ENCODE assay signal across 14 cellular contexts in genomic region chr17:64969046-64969501, GRCh38. TPM values are rescaled to one million over a fixed set of nuclear protein-coding genes. Genes with fewer than 3 reads are reported as not detected.
A peak's percentile ranks its signal among the peaks of the same experiment; 100 is the strongest.
DNase-seq lines count a peak whose midpoint lies in the region; ATAC-seq and TF ChIP-seq lines count a peak whose summit lies in the region.
"Had no signal": no experiment of that assay in that cellular context is flagged by ENCODE, and none has a peak within 500 bp of the region (broad histone marks: within the 10 kb centered on the region; RNA-seq: fewer than 3 reads in every experiment).

No MANE protein-coding gene starts in this region.

- H3K36me3 Mint-ChIP-seq in CD4-positive, alpha-beta memory T cell, result peaks cover 0 to 4% of the 10 kb centered on the region in 2 donors
- peaks cover 17% of the 10 kb centered on the region for H3K36me3 Mint-ChIP-seq in activated CD8-positive, alpha-beta T cell treated with anti-CD3 and anti-CD28 coated beads, Interleukin-2, amount 10 ng/mL, durations not matched to agents 7 days and 5 days (ENCODE audit: low read depth)
- H3K36me3 Mint-ChIP-seq in mesothelial cell of epicardium, result peaks cover 17% of the 10 kb centered on the region

- ATAC-seq in activated CD8-positive, alpha-beta T cell treated with anti-CD3 and anti-CD28 coated beads, Interleukin-2, amount 10 ng/mL, durations not matched to agents 7 days and 5 days, result no peak
- ATAC-seq in HG02798 (IDR thresholded peaks at IDR 0.05; ENCODE audit: poor library complexity, unreplicated experiment) (no peak), HG02870 (IDR thresholded peaks at IDR 0.05; ENCODE audit: unreplicated experiment) (no peak), foreskin keratinocyte (no peak)
- ATAC-seq: heart left ventricle had no signal

- H3K4me2 ChIP-seq in Karpas-422 (ENCODE audit: low read depth, low read length, poor library complexity, severe bottlenecking), result peak overlapping the region; percentile 69

- H4K20me1 ChIP-seq in Karpas-422 (ENCODE audit: insufficient read depth, low read depth, low read length), result no peaks in the 10 kb centered on the region

- DNase-seq in CD4-positive, alpha-beta memory T cell, result peak in 4 of 5 donors; percentile 45 to 58 (median 46)
- DNase-seq in Karpas-422, result peak; percentile 50
- DNase-seq in activated CD8-positive, alpha-beta T cell treated with anti-CD3 and anti-CD28 coated beads, Interleukin-2, amount 10 ng/mL, durations not matched to agents 7 days and 5 days, result no peak
- no peak for DNase-seq in mesothelial cell of epicardium (ENCODE audit: low spot score in 2 of 2, unreplicated experiment in 2 of 2)
- no peak for DNase-seq in AG08396 (ENCODE audit: low spot score)
- no peak for DNase-seq in foreskin keratinocyte
- DNase-seq: COR-L47, heart left ventricle, MV-4-11, NCI-H345, thyroid gland had no signal

- CTCF ChIA-PET in CD4-positive, alpha-beta memory T cell (lab: Charles Lee; ENCODE audit: partially characterized antibody), result interaction anchor here (0.9 to 1.1 kb wide), 3 partner anchors 17 to 175 kb away, joined by 3 to 4 read pairs (median 3); no protein-coding TSS in a partner anchor
- CTCF ChIA-PET in activated CD8-positive, alpha-beta T cell treated with anti-CD3 and anti-CD28 coated beads, Interleukin-2, amount 10 ng/mL, durations not matched to agents 7 days and 5 days (lab: Charles Lee), result interaction anchor here (0.9 to 1.7 kb wide), 2 partner anchors 17 to 131 kb away, joined by 5 to 8 read pairs; no protein-coding TSS in a partner anchor

- H3K27me3 ChIP-seq in CD4-positive, alpha-beta memory T cell (ENCODE audit: insufficient read depth, low read length), result no peaks in the 10 kb centered on the region
- no peaks in the 10 kb centered on the region for H3K27me3 ChIP-seq in Karpas-422 (ENCODE audit: low read length)
- no peaks in the 10 kb centered on the region for H3K27me3 ChIP-seq in foreskin keratinocyte
- H3K27me3 ChIP-seq: breast epithelium, heart left ventricle, thyroid gland had no signal

- H3K4me3 Mint-ChIP-seq in CD4-positive, alpha-beta memory T cell, result peak overlapping the region; percentile 69 to 92 (median 80)
- peak overlapping the region; percentile 30 for H3K4me3 Mint-ChIP-seq in activated CD8-positive, alpha-beta T cell treated with anti-CD3 and anti-CD28 coated beads, Interleukin-2, amount 10 ng/mL, durations not matched to agents 7 days and 5 days
- H3K4me3 Mint-ChIP-seq in mesothelial cell of epicardium, result no peak overlapping the region

- no peaks in the 10 kb centered on the region for H3K36me3 ChIP-seq in CD4-positive, alpha-beta memory T cell (ENCODE audit: insufficient read depth, low read length)
- H3K36me3 ChIP-seq in Karpas-422 (ENCODE audit: insufficient read depth, low read length), result peaks cover 11% of the 10 kb centered on the region
- H3K36me3 ChIP-seq: breast epithelium, thyroid gland had no signal

- H3K79me2 ChIP-seq in Karpas-422 (ENCODE audit: low read length), result peaks cover 5% of the 10 kb centered on the region; the same call in 1 of the 2 replicates

- peak overlapping the region; percentile 92 to 99 (median 97) for H3K27ac Mint-ChIP-seq in CD4-positive, alpha-beta memory T cell
- H3K27ac Mint-ChIP-seq in activated CD8-positive, alpha-beta T cell treated with anti-CD3 and anti-CD28 coated beads, Interleukin-2, amount 10 ng/mL, durations not matched to agents 7 days and 5 days, result peak overlapping the region; percentile 82
- peak overlapping the region; percentile 4 for H3K27ac Mint-ChIP-seq in mesothelial cell of epicardium

- no peak for TF ChIP-seq CTCF in mesothelial cell of epicardium (IDR thresholded peaks at IDR 0.05; ENCODE audit: unreplicated experiment)
- TF ChIP-seq CTCF in foreskin keratinocyte (conservative IDR thresholded peaks at IDR 0.05), result no peak

- no peak overlapping the region for H3K4me3 ChIP-seq in CD4-positive, alpha-beta memory T cell (ENCODE audit: low read length in 2 of 2)
- no peak overlapping the region for H3K4me3 ChIP-seq in Karpas-422 (ENCODE audit: low read length)
- H3K4me3 ChIP-seq: breast epithelium, heart left ventricle, thyroid gland had no signal

- peak overlapping the region; percentile 68 for H3K9ac ChIP-seq in Karpas-422 (ENCODE audit: low read length)

- H3K9me3 Mint-ChIP-seq in CD4-positive, alpha-beta memory T cell, result no peaks in the 10 kb centered on the region
- no peaks in the 10 kb centered on the region for H3K9me3 Mint-ChIP-seq in activated CD8-positive, alpha-beta T cell treated with anti-CD3 and anti-CD28 coated beads, Interleukin-2, amount 10 ng/mL, durations not matched to agents 7 days and 5 days (ENCODE audit: insufficient read depth)
- no peaks in the 10 kb centered on the region for H3K9me3 Mint-ChIP-seq in mesothelial cell of epicardium

- H3K27me3 Mint-ChIP-seq in CD4-positive, alpha-beta memory T cell, result no peaks in the 10 kb centered on the region
- no peaks in the 10 kb centered on the region for H3K27me3 Mint-ChIP-seq in activated CD8-positive, alpha-beta T cell treated with anti-CD3 and anti-CD28 coated beads, Interleukin-2, amount 10 ng/mL, durations not matched to agents 7 days and 5 days (ENCODE audit: low read depth)
- no peaks in the 10 kb centered on the region for H3K27me3 Mint-ChIP-seq in mesothelial cell of epicardium (ENCODE audit: low read depth)

- H2AFZ ChIP-seq in Karpas-422 (ENCODE audit: low read length), result no peak overlapping the region

- no peaks in the 10 kb centered on the region for H3K9me3 ChIP-seq in CD4-positive, alpha-beta memory T cell (ENCODE audit: control insufficient read depth in 1 of 2, low read length in 2 of 2)
- no peaks in the 10 kb centered on the region for H3K9me3 ChIP-seq in Karpas-422 (ENCODE audit: low read length)
- H3K9me3 ChIP-seq: breast epithelium, heart left ventricle, thyroid gland had no signal

- peaks cover 37 to 79% (median 59%) of the 10 kb centered on the region in 4 donors for H3K4me1 Mint-ChIP-seq in CD4-positive, alpha-beta memory T cell
- H3K4me1 Mint-ChIP-seq in activated CD8-positive, alpha-beta T cell treated with anti-CD3 and anti-CD28 coated beads, Interleukin-2, amount 10 ng/mL, durations not matched to agents 7 days and 5 days (ENCODE audit: low read depth), result peaks cover 69% of the 10 kb centered on the region
- H3K4me1 Mint-ChIP-seq in mesothelial cell of epicardium, result peaks cover 18% of the 10 kb centered on the region

- peak overlapping the region; percentile 62 for H3K27ac ChIP-seq in CD4-positive, alpha-beta memory T cell (ENCODE audit: low read depth, low read length)
- peak overlapping the region; percentile 100 for H3K27ac ChIP-seq in Karpas-422 (ENCODE audit: low read length)
- H3K27ac ChIP-seq in foreskin keratinocyte, result no peak overlapping the region
- H3K27ac ChIP-seq: breast epithelium, thyroid gland had no signal

- peaks cover 79% of the 10 kb centered on the region for H3K4me1 ChIP-seq in CD4-positive, alpha-beta memory T cell (ENCODE audit: insufficient read depth, low read length)
- H3K4me1 ChIP-seq in Karpas-422 (ENCODE audit: low read length) (peaks cover 91% of the 10 kb centered on the region), foreskin keratinocyte (peaks cover 5% of the 10 kb centered on the region)
- H3K4me1 ChIP-seq: breast epithelium had no signal

- intact Hi-C loops in CD4-positive, alpha-beta memory T cell (cut with micrococcal nuclease), result loop anchor here (2.0 kb wide), 1 partner anchor 16 kb away; no protein-coding TSS in a partner anchor

- H3K9me2 ChIP-seq in Karpas-422 (replicated peaks; ENCODE audit: insufficient read depth, low read length), result no peaks in the 10 kb centered on the region

- POLR2A ChIA-PET in CD4-positive, alpha-beta memory T cell (lab: Charles Lee; ENCODE audit: partially characterized antibody), result interaction anchor here (0.9 to 4.4 kb wide), 10 partner anchors 17 to 462 kb away, joined by 3 to 42 read pairs (median 4); partner anchors contain the start of genes CEP95, GNA13 and LRRC37A3
- POLR2A ChIA-PET in activated CD8-positive, alpha-beta T cell treated with anti-CD3 and anti-CD28 coated beads, Interleukin-2, amount 10 ng/mL, durations not matched to agents 7 days and 5 days (lab: Charles Lee), result interaction anchor here (1.0 to 3.6 kb wide), 2 partner anchors 16 to 70 kb away, joined by 3 to 25 read pairs; no protein-coding TSS in a partner anchor

RNA-seq across cellular contexts. Expression of gene LRRC37A3, which starts 49.8 kb away (rescaled TPM):
- 10 to 100 TPM; 36.4 to 42.8 TPM for total RNA-seq in CD4-positive, alpha-beta memory T cell
- 1 to 10 TPM in 1 of 2 donors, under 1 TPM in 1; 0.60 to 2.5 TPM for polyA plus RNA-seq in CD4-positive, alpha-beta memory T cell
- total RNA-seq in Karpas-422 (2014; rRNA removed; shearing (Covaris generic); ENCODE audit: low replicate concordance), result 7.0 and 10.1 TPM in 2 replicates
- total RNA-seq in activated CD8-positive, alpha-beta T cell treated with anti-CD3 and anti-CD28 coated beads, Interleukin-2, amount 10 ng/mL, durations not matched to agents 7 days and 5 days, result 1 to 10 TPM; 9.6 to 9.7 TPM
- total RNA-seq in mesothelial cell of epicardium (31.5 to 34.7 TPM (median 34.7 TPM) in 3 replicates), foreskin keratinocyte (0.75 and 1.4 TPM in 2 replicates)
- polyA plus RNA-seq in foreskin keratinocyte, result 0.27 and 0.49 TPM in 2 replicates

Comparison
In these comparisons a context has a peak if more than half of its experiments do, and no peak if none do; other contexts are left out.
1. DNase-seq: peak in CD4-positive, alpha-beta memory T cell (4 of 5) and Karpas-422 (single experiment); none in activated CD8-positive, alpha-beta T cell treated with anti-CD3 and anti-CD28 coated beads, Interleukin-2, amount 10 ng/mL, durations not matched to agents 7 days and 5 days (single experiment), mesothelial cell of epicardium (0 of 2), AG08396 (single experiment) and foreskin keratinocyte (0 of 2).
2. H3K27ac Mint-ChIP-seq: peak in every context shown above with its lines; median percentile 97 in CD4-positive, alpha-beta memory T cell; 82 in activated CD8-positive, alpha-beta T cell treated with anti-CD3 and anti-CD28 coated beads, Interleukin-2, amount 10 ng/mL, durations not matched to agents 7 days and 5 days; 4 in mesothelial cell of epicardium.